ENCODE assay signal across 2 cellular contexts in genomic region chr10:79458483-79458882, GRCh38.
TF ChIP-seq lines count a peak whose summit lies in the region.

No MANE protein-coding gene starts in this region.

TF ChIP-seq in IMR-90, 13 proteins besides CTCF, POLR2A, EP300 and RAD21:
- TF ChIP-seq MXI1 (IDR thresholded peaks at IDR 0.05; ENCODE audit: borderline replicate concordance, low read depth, low read length) (no peak), RFX5 (IDR thresholded peaks at IDR 0.05; ENCODE audit: low read depth, low read length) (no peak), CEBPB (IDR thresholded peaks at IDR 0.05; ENCODE audit: low read depth, low read length) (peak; percentile 59), RCOR1 (IDR thresholded peaks at IDR 0.05; ENCODE audit: insufficient replicate concordance, low read length) (no peak), ELK1 (IDR thresholded peaks at IDR 0.05; ENCODE audit: borderline replicate concordance, low read depth, low read length) (no peak), USF2 (IDR thresholded peaks at IDR 0.05; ENCODE audit: low read depth, low read length) (no peak), FOS (IDR thresholded peaks at IDR 0.05; ENCODE audit: low read depth, low read length) (no peak), MAFK (IDR thresholded peaks at IDR 0.05; ENCODE audit: low read depth, low read length) (no peak)

TF ChIP-seq in K562, 482 proteins besides CTCF, POLR2A, EP300 and RAD21:
- TF ChIP-seq ETS1 (conservative IDR thresholded peaks at IDR 0.05; ENCODE audit: control insufficient read depth, low read depth, low read length): no peak
- TF ChIP-seq PTBP1 (IDR thresholded peaks at IDR 0.05; ENCODE audit: low read depth, low read length): no peak
- no peak for TF ChIP-seq ZFP30 (CRISPR knock-in tag; IDR thresholded peaks at IDR 0.05; ENCODE audit: borderline replicate concordance)
- TF ChIP-seq ZNF766 (CRISPR knock-in tag; conservative IDR thresholded peaks at IDR 0.05): no peak
- no peak for TF ChIP-seq RNF2 (IDR thresholded peaks at IDR 0.05)
- no peak for TF ChIP-seq CCAR2 (IDR thresholded peaks at IDR 0.05; ENCODE audit: low read depth, low read length)
